In the genomic region with DNA sequence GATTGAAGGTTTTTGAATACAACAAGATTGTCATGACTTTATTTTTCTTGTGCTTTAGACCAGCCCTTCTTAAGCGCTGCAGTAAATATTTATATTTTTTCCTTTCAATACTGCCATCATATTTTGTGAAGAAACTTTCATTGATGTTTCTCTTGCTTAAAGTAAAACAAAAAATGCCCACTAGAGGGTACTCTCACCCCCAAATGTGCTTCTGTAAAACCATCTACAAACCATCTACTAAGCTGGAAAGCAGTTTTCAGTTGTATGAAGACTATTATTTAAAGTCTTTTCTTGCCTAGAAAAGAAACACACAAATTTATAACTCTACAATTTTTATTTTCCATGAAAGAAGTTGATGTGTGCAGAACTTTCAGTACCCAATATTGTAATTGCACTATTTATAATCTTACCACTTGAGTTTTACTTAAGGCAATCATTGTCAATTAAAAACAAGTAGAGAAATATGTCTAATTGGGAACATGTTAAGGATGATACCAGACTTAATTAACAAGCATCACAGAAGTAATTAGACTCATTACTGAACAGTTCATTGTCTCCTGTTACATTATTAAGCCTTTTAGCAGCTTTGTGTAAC, we compare ENCODE assay signal across 1 cellular context.
TF ChIP-seq lines count a peak whose summit lies in the region.

No MANE protein-coding gene starts in this region.

TF ChIP-seq in endothelial cell of umbilical vein, 7 proteins besides CTCF, POLR2A, EP300 and RAD21 (continued from another document):
- TF ChIP-seq MYC (IDR thresholded peaks at IDR 0.05; ENCODE audit: low read depth, low read length) (no peak), FOS (IDR thresholded peaks at IDR 0.05; ENCODE audit: borderline replicate concordance, insufficient read depth, low read length) (no peak)
